In genomic region chr9:98149422-98149821, GRCh38 we compare ENCODE assay signal across 21 cellular contexts.
"Had no signal": no experiment of that assay in that cellular context is flagged by ENCODE, and none has a peak within 500 bp of the region (broad histone marks: within the 10 kb centered on the region; RNA-seq: fewer than 3 reads in every experiment).

No MANE protein-coding gene starts in this region.

- H3K27me3 Mint-ChIP-seq: brain; naive thymus-derived CD4-positive, alpha-beta T cell; type B pancreatic cell had no signal

- H3K4me3 Mint-ChIP-seq: activated T-cell treated with anti-CD3 and anti-CD28 coated beads, Interleukin-2, amount 50 U/mL, for 72 hours; brain; immature natural killer cell; naive thymus-derived CD4-positive, alpha-beta T cell; T-helper 1 cell treated with Interleukin-12 subunit alpha and Interleukin-12 subunit beta and Interleukin-4 antibody, amounts not matched to agents 30 μg/mL and 1 μg/mL, for 36 hours; type B pancreatic cell had no signal

- H3K27me3 ChIP-seq: foreskin keratinocyte, ovary had no signal

- H3K36me3 ChIP-seq: lower lobe of right lung, ovary, prostate gland, thoracic aorta had no signal

- H3K27ac Mint-ChIP-seq: activated T-cell treated with anti-CD3 and anti-CD28 coated beads, Interleukin-2, amount 50 U/mL, for 72 hours; brain; T-helper 1 cell treated with Interleukin-12 subunit alpha and Interleukin-12 subunit beta and Interleukin-4 antibody, amounts not matched to agents 30 μg/mL and 1 μg/mL, for 36 hours had no signal

- H3K27ac ChIP-seq: foreskin keratinocyte, lower lobe of right lung, ovary, thoracic aorta had no signal

- H3K4me1 Mint-ChIP-seq: immature natural killer cell had no signal

- H3K9me3 ChIP-seq: lower lobe of right lung, ovary, prostate gland, thoracic aorta had no signal

- DNase-seq: activated CD4-positive, alpha-beta T cell treated with anti-CD3 and anti-CD28 coated beads for 4 hours; activated CD4-positive, alpha-beta T cell treated with anti-CD3 and anti-CD28 coated beads, Interleukin-2, amount 50 U/mL, for 48 hours; activated CD4-positive, CD25-positive, alpha-beta regulatory T cell; activated T-cell treated with anti-CD3 and anti-CD28 coated beads, Interleukin-2, amount 50 U/mL, for 72 hours; aorta; dermis blood vessel endothelial cell; effector CD8-positive, alpha-beta T cell; foreskin keratinocyte; immature natural killer cell; lower lobe of right lung; naive thymus-derived CD4-positive, alpha-beta T cell; ovary; stimulated activated CD4-positive, alpha-beta T cell treated with anti-CD3 and anti-CD28 coated beads, Interleukin-4, amount 100 ng/mL, for 24 hours; stimulated activated naive CD4-positive, alpha-beta T cell treated with Interleukin-2 at 50 U/mL for 16 hours had no signal

- ATAC-seq: activated naive CD4-positive, alpha-beta T cell treated with anti-CD3 and anti-CD28 coated beads, Interleukin-2, amount 50 U/mL, for 72 hours; activated T-cell treated with anti-CD3 and anti-CD28 coated beads, Interleukin-2, amount 50 U/mL, for 72 hours; foreskin keratinocyte; left lobe of liver; naive thymus-derived CD4-positive, alpha-beta T cell had no signal

- H3K36me3 Mint-ChIP-seq: activated naive CD4-positive, alpha-beta T cell treated with anti-CD3 and anti-CD28 coated beads, Interleukin-2, amount 50 U/mL, for 72 hours; type B pancreatic cell had no signal

- H3K4me3 ChIP-seq: lower lobe of right lung, ovary, prostate gland, thoracic aorta had no signal

- H3K9me3 Mint-ChIP-seq: activated naive CD4-positive, alpha-beta T cell treated with anti-CD3 and anti-CD28 coated beads, Interleukin-2, amount 50 U/mL, for 72 hours; activated T-cell treated with anti-CD3 and anti-CD28 coated beads, Interleukin-2, amount 50 U/mL, for 72 hours; brain; immature natural killer cell; T-helper 1 cell treated with Interleukin-12 subunit alpha and Interleukin-12 subunit beta and Interleukin-4 antibody, amounts not matched to agents 30 μg/mL and 1 μg/mL, for 36 hours; type B pancreatic cell had no signal
